8 cellular contexts compared by ENCODE assay signal in the genomic region with DNA sequence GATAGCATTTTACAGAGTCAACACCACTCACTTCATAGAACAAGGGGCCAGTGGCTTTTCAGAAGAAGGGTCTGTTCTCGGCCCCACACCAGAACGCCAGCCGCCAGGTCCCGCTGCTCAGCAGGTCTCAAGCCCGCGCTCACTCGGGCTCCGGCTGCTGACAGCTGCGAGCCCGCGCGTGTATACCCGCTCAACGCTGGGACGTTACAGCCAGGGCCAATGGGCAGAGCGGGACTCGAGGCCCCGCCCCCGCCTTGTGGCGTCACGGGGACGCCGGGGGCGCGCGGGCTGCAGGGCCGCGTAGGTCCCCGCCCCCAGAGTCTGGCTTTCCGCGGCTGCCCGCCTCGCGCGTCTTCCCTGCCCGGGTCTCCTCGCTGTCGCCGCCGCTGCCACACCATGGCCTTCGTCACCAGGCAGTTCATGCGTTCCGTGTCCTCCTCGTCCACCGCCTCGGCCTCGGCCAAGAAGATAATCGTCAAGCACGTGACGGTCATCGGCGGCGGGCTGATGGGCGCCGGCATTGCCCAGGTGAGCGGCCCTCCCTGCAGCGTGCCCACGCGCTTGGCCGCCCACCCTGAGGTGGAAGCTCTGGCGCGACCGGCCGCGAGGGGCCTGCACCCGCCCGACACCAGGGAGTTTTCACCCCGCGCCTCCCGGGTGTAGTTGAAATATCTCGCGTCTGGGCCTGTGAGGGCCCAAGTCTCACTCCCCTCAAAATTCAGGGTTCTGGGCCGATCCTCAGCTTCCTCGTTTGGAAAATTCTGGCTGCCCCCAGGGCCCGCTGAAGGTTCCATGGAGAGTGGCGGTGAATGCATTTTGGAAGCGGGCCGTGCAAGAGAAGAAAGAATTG. TPM values are rescaled to one million over a fixed set of nuclear protein-coding genes. Genes with fewer than 3 reads are reported as not detected.
A peak's percentile ranks its signal among the peaks of the same experiment; 100 is the strongest.
DNase-seq lines count a peak whose midpoint lies in the region; ATAC-seq and TF ChIP-seq lines count a peak whose summit lies in the region.

A gene (plus strand): TSS at position 353 of the 850 bp plus-strand sequence. CDS start 44 bp downstream, at position 397.

- H3K36me3 ChIP-seq in Peyer's patch, result no peaks in the 10 kb centered on the region
- no peaks in the 10 kb centered on the region for H3K36me3 ChIP-seq in muscle layer of duodenum (ENCODE audit: control insufficient read depth in 1 of 2, insufficient read depth in 2 of 2, low read length in 2 of 2)

- H3K27ac ChIP-seq in Peyer's patch (peak within 1 kb of the TSS; percentile 79 to 90 (median 86)), muscle layer of duodenum (ENCODE audit: low read length) (peak within 1 kb of the TSS; percentile 86)

- peak within 1 kb of the TSS; percentile 72 to 92 (median 82) for H3K4me3 ChIP-seq in Peyer's patch
- peak within 1 kb of the TSS; percentile 66 to 89 for H3K4me3 ChIP-seq in muscle layer of duodenum (ENCODE audit: low read depth in 1 of 2, low read length in 2 of 2)

- H3K9me3 ChIP-seq in Peyer's patch (no peaks in the 10 kb centered on the region), muscle layer of duodenum (ENCODE audit: control insufficient read depth in 1 of 2, low read length in 2 of 2) (no peaks in the 10 kb centered on the region)

- TF ChIP-seq CTCF in Peyer's patch (IDR thresholded peaks at IDR 0.05), result no peak

- peak; percentile 78 for DNase-seq in DMS53 treated with DMSO at 0.1 percent for 48 hours (lab: John Stamatoyannopoulos, UW; ENCODE audit: unreplicated experiment)
- DNase-seq in KG1 (lab: John Stamatoyannopoulos, UW), result peak; percentile 94
- peak; percentile 95 to 97 (median 96) for DNase-seq in Peyer's patch
- peak; percentile 93 to 95 for DNase-seq in activated T-cell treated with anti-CD3 and anti-CD28 coated beads, Interleukin-2, amount 50 U/mL, for 48 hours
- peak; percentile 87 for DNase-seq in stimulated activated CD8-positive, alpha-beta memory T cell treated with anti-CD3 and anti-CD28 coated beads, Interleukin-7, amount 100 ng/mL, for 24 hours (ENCODE audit: low read depth)

- H3K4me1 ChIP-seq in Peyer's patch, result peaks cover 0 to 51% (median 9%) of the 10 kb centered on the region in 4 donors
- H3K4me1 ChIP-seq in muscle layer of duodenum (ENCODE audit: control insufficient read depth in 1 of 2, insufficient read depth in 2 of 2, low read length in 2 of 2), result peaks cover 7 to 24% of the 10 kb centered on the region in 2 donors

- peak; percentile 94 to 96 for TF ChIP-seq POLR2A in Peyer's patch (IDR thresholded peaks at IDR 0.05)

- ATAC-seq in GM21723 (IDR thresholded peaks at IDR 0.05; ENCODE audit: unreplicated experiment) (peak; percentile 94), esophagus mucosa (peak; percentile 100)

- H3K27me3 ChIP-seq in Peyer's patch, result no peaks in the 10 kb centered on the region
- H3K27me3 ChIP-seq in muscle layer of duodenum (ENCODE audit: low read depth, low read length), result no peaks in the 10 kb centered on the region

RNA-seq across cellular contexts. Expression of the gene that starts here (rescaled TPM):
- 100 to 1,000 TPM; 110 to 173 (median 131) TPM for total RNA-seq in Peyer's patch
- total RNA-seq in esophagus mucosa, result 32.8 TPM

Comparison
In these comparisons a context has a peak if more than half of its experiments do, and no peak if none do; other contexts are left out.
1. Peak in every context shown above with its lines: DNase-seq, ATAC-seq, H3K4me3 ChIP-seq and H3K27ac ChIP-seq.